ENCODE assay signal across 19 cellular contexts in the genomic region with DNA sequence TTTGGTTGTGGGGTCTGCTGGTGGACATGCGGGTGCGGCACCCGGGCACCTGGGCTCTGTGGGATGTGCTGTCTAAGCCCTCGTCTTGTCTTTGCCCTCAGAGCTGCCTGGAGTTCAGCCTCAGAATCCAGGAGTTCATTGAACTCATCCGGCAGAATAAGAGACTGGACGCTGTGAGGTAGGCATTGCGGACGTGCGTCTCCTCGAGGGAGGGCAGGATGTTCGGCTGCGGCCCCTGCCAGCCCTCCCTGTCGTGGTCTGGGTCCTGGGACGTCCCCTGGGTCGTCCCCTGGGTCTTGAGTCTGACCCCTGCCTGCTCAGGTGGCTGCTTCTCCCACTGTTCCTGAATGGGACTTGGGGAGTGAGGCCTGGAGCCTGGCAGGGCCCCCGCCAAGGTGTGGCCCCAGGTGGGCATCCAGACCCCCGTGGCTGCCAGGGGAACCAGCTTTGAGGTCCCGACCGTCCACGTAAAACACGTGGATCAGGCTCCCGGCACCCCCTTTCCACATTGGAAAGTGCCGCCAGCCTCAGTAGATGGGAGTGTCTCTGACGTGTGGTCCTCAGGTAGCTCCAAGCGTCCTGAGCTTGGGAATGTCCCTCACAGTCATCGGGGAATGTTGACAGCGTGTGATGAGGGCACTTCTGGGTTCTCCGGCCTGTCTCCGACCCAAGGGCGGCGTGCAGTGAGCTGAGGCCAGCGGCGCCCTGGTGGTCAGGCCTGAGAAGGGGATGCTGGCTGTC. TPM values are rescaled to one million over a fixed set of nuclear protein-coding genes. Genes with fewer than 3 reads are reported as not detected.
DNase-seq lines count a peak whose midpoint lies in the region; ATAC-seq and TF ChIP-seq lines count a peak whose summit lies in the region.
"Had no signal": no experiment of that assay in that cellular context is flagged by ENCODE, and none has a peak within 500 bp of the region (broad histone marks: within the 10 kb centered on the region; RNA-seq: fewer than 3 reads in every experiment).

No MANE protein-coding gene starts in this region.

- ATAC-seq in GM21576 (IDR thresholded peaks at IDR 0.05; ENCODE audit: unreplicated experiment), result no peak
- no peak for ATAC-seq in activated naive CD4-positive, alpha-beta T cell treated with anti-CD3 and anti-CD28 coated beads, Interleukin-2, amount 50 U/mL, for 72 hours
- ATAC-seq: A549; CD8-positive, alpha-beta T cell had no signal

- H3K79me2 ChIP-seq in trophoblast cell (ENCODE audit: control insufficient read depth, insufficient read depth, low read length, poor library complexity), result no peaks in the 10 kb centered on the region

- no peak overlapping the region for H4K91ac ChIP-seq in trophoblast cell (ENCODE audit: low read depth, low read length)

- no peak overlapping the region for H3K14ac ChIP-seq in trophoblast cell (ENCODE audit: low read length)

- no peak overlapping the region for H2AK5ac ChIP-seq in trophoblast cell (ENCODE audit: low read length)

- H4K12ac ChIP-seq in trophoblast cell (ENCODE audit: low read depth, low read length), result no peak overlapping the region

- peak overlapping the region; percentile 65 for H3K4me2 ChIP-seq in BLaER1
- no peak overlapping the region for H3K4me2 ChIP-seq in trophoblast cell (ENCODE audit: low read length)
- H3K4me2 ChIP-seq: A549 had no signal

- peak; percentile 14 for DNase-seq in activated CD8-positive, alpha-beta memory T cell treated with anti-CD3 and anti-CD28 coated beads, Interleukin-2, amount 50 U/mL, for 4 hours
- no peak for DNase-seq in activated CD8-positive, alpha-beta memory T cell treated with anti-CD3 and anti-CD28 coated beads, Interleukin-2, amount 50 U/mL, for 48 hours
- DNase-seq in iPS-NIHi11 (ENCODE audit: low spot score), result peak; percentile 33
- peak; percentile 51 to 72 for DNase-seq in trophoblast cell
- no peak for DNase-seq in CD14-positive monocyte (ENCODE audit: low spot score)
- no peak for DNase-seq in activated naive CD4-positive, alpha-beta T cell treated with anti-CD3 and anti-CD28 coated beads, Interleukin-2, amount 50 U/mL, for 72 hours (ENCODE audit: low spot score in 2 of 2)
- DNase-seq: AML-193; Calu3; CD8-positive, alpha-beta T cell; DMS79 treated with DMSO at 0.1 percent for 48 hours; GF-D8; GM23248 had no signal

- no peak overlapping the region for H3K23ac ChIP-seq in trophoblast cell (ENCODE audit: low read length)

- H4K8ac ChIP-seq in trophoblast cell (ENCODE audit: low read depth, low read length), result no peak overlapping the region

- no peak overlapping the region for H3K18ac ChIP-seq in trophoblast cell (ENCODE audit: low read length)

- H4K20me1 ChIP-seq in BLaER1, result peaks cover 89% of the 10 kb centered on the region

- H3K27ac Mint-ChIP-seq in CD14-positive monocyte, result no peak overlapping the region
- H3K27ac Mint-ChIP-seq in activated naive CD4-positive, alpha-beta T cell treated with anti-CD3 and anti-CD28 coated beads, Interleukin-2, amount 50 U/mL, for 72 hours, result no peak overlapping the region
- H3K27ac Mint-ChIP-seq: CD8-positive, alpha-beta T cell; IgD-negative memory B cell had no signal

- H3K27me3 ChIP-seq in BLaER1 (no peaks in the 10 kb centered on the region), trophoblast cell (ENCODE audit: insufficient read depth, low read length) (no peaks in the 10 kb centered on the region)

- no peak overlapping the region for H3K4me3 ChIP-seq in BLaER1
- H3K4me3 ChIP-seq in trophoblast cell (ENCODE audit: low read depth, low read length), result no peak overlapping the region
- H3K4me3 ChIP-seq: A549, GM23248, HAP-1 had no signal

- no CpG with 5 or more reads among the region's 33 CpGs for WGBS in trophoblast cell (ENCODE audit: extremely low coverage, insufficient coverage, insufficient read length)

- H3K9me3 ChIP-seq in BLaER1 (no peaks in the 10 kb centered on the region), trophoblast cell (ENCODE audit: insufficient read depth, low read depth, low read length) (peaks cover 6% of the 10 kb centered on the region)
- H3K9me3 ChIP-seq: A549, HAP-1 had no signal

- H3K36me3 ChIP-seq in BLaER1 (peaks cover 98% of the 10 kb centered on the region), trophoblast cell (ENCODE audit: control insufficient read depth in 1 of 2, insufficient read depth in 2 of 2, low read length in 2 of 2) (peaks cover 80 to 82% of the 10 kb centered on the region in 2 experiments)

- intact Hi-C loops in CD14-positive monocyte (cut with micrococcal nuclease), result no loop called here

- no peak overlapping the region for H2BK120ac ChIP-seq in trophoblast cell (ENCODE audit: insufficient read depth, low read length, poor library complexity)

- no peak overlapping the region for H2BK12ac ChIP-seq in trophoblast cell (ENCODE audit: low read length)

- H3K9ac ChIP-seq in BLaER1 (peak overlapping the region; percentile 28; the same call in 1 of the 2 replicates), trophoblast cell (ENCODE audit: low read length) (no peak overlapping the region)
- H3K9ac ChIP-seq: GM23248 had no signal

- H3K9me3 Mint-ChIP-seq in CD14-positive monocyte, result no peaks in the 10 kb centered on the region
- no peaks in the 10 kb centered on the region for H3K9me3 Mint-ChIP-seq in activated naive CD4-positive, alpha-beta T cell treated with anti-CD3 and anti-CD28 coated beads, Interleukin-2, amount 50 U/mL, for 72 hours
- H3K9me3 Mint-ChIP-seq: CD8-positive, alpha-beta T cell; IgD-negative memory B cell had no signal

- H3K4me1 Mint-ChIP-seq in CD14-positive monocyte, result peaks cover 10% of the 10 kb centered on the region

- no peak for TF ChIP-seq CTCF in CD14-positive monocyte (IDR thresholded peaks at IDR 0.05)

- peaks cover 0 to 4% (median 0%) of the 10 kb centered on the region in 3 donors for H3K27me3 Mint-ChIP-seq in CD14-positive monocyte (ENCODE audit: low read depth in 3 of 3)
- H3K27me3 Mint-ChIP-seq: IgD-negative memory B cell had no signal

- H3K27ac ChIP-seq in BLaER1, result peak overlapping the region; percentile 60; the same call in 1 of the 2 replicates
- H3K27ac ChIP-seq in trophoblast cell (ENCODE audit: low read depth, low read length), result no peak overlapping the region
- H3K27ac ChIP-seq: 22Rv1, A549, GM23248, HL-60 had no signal

- peaks cover 42 to 63% of the 10 kb centered on the region in 2 donors for H3K36me3 Mint-ChIP-seq in CD14-positive monocyte
- peaks cover 0 to 4% of the 10 kb centered on the region in 2 donors for H3K36me3 Mint-ChIP-seq in activated naive CD4-positive, alpha-beta T cell treated with anti-CD3 and anti-CD28 coated beads, Interleukin-2, amount 50 U/mL, for 72 hours
- H3K36me3 Mint-ChIP-seq: IgD-negative memory B cell had no signal

- no peak overlapping the region for H2BK5ac ChIP-seq in trophoblast cell (ENCODE audit: low read depth, low read length, poor library complexity)

- no peak overlapping the region for H2AFZ ChIP-seq in trophoblast cell (ENCODE audit: insufficient read depth, low read length, poor library complexity)
- H2AFZ ChIP-seq: GM23248 had no signal

- H3K79me1 ChIP-seq in trophoblast cell (ENCODE audit: low read length), result no peaks in the 10 kb centered on the region

- H3K4me1 ChIP-seq in BLaER1 (peaks cover 68% of the 10 kb centered on the region), trophoblast cell (ENCODE audit: control insufficient read depth in 1 of 2, insufficient read depth in 2 of 2, low read length in 2 of 2) (peaks cover 0 to 3% of the 10 kb centered on the region in 2 experiments)
- H3K4me1 ChIP-seq: HAP-1 had no signal

- no peak overlapping the region for H3K4me3 Mint-ChIP-seq in CD14-positive monocyte
- H3K4me3 Mint-ChIP-seq: CD8-positive, alpha-beta T cell; IgD-negative memory B cell had no signal

- no peak overlapping the region for H3K4ac ChIP-seq in trophoblast cell (ENCODE audit: low read depth, low read length)

RNA-seq across cellular contexts. Expression of gene UVSSA, which starts 19.3 kb away (rescaled TPM):
- 8.1 and 8.5 TPM in 2 replicates for polyA plus RNA-seq in trophoblast cell (2013)
- polyA plus RNA-seq in CD14-positive monocyte, result 1 to 10 TPM; 2.6 to 4.8 TPM
- 10 to 100 TPM; 19.1 to 23.8 TPM for total RNA-seq in activated naive CD4-positive, alpha-beta T cell treated with anti-CD3 and anti-CD28 coated beads, Interleukin-2, amount 50 U/mL, for 72 hours

RNA-seq across cellular contexts. Expression of gene MAEA, which starts 38.0 kb away (rescaled TPM):
- 58.8 and 59.3 TPM in 2 replicates for polyA plus RNA-seq in trophoblast cell (2013)
- 10 to 100 TPM; 34.3 to 37.7 TPM for polyA plus RNA-seq in CD14-positive monocyte
- total RNA-seq in activated naive CD4-positive, alpha-beta T cell treated with anti-CD3 and anti-CD28 coated beads, Interleukin-2, amount 50 U/mL, for 72 hours, result 10 to 100 TPM; 42.8 to 50.1 TPM

Comparison
In these comparisons a context has a peak if more than half of its experiments do, and no peak if none do; other contexts are left out.
1. DNase-seq: peak in activated CD8-positive, alpha-beta memory T cell treated with anti-CD3 and anti-CD28 coated beads, Interleukin-2, amount 50 U/mL, for 4 hours (single experiment), iPS-NIHi11 (single experiment) and trophoblast cell (2 of 2); none in activated CD8-positive, alpha-beta memory T cell treated with anti-CD3 and anti-CD28 coated beads, Interleukin-2, amount 50 U/mL, for 48 hours (single experiment), CD14-positive monocyte (single experiment) and activated naive CD4-positive, alpha-beta T cell treated with anti-CD3 and anti-CD28 coated beads, Interleukin-2, amount 50 U/mL, for 72 hours (0 of 2).